ENCODE assay signal across 18 cellular contexts in genomic region chr1:115493834-115494233, GRCh38.
DNase-seq lines count a peak whose midpoint lies in the region; ATAC-seq and TF ChIP-seq lines count a peak whose summit lies in the region.
"Had no signal": no experiment of that assay in that cellular context is flagged by ENCODE, and none has a peak within 500 bp of the region (broad histone marks: within the 10 kb centered on the region; RNA-seq: fewer than 3 reads in every experiment).

No MANE protein-coding gene starts in this region.

- H3K23ac ChIP-seq in IMR-90 (ENCODE audit: low read depth, low read length), result no peak overlapping the region

- TF ChIP-seq CTCF in heart left ventricle (IDR thresholded peaks at IDR 0.05) (no peak), IMR-90 (conservative IDR thresholded peaks at IDR 0.05; ENCODE audit: low read depth, low read length) (no peak), esophagus muscularis mucosa (IDR thresholded peaks at IDR 0.05) (no peak), osteocyte (IDR thresholded peaks at IDR 0.05) (no peak), psoas muscle (IDR thresholded peaks at IDR 0.05) (no peak)

- no peak overlapping the region for H3K4me2 ChIP-seq in IMR-90 (ENCODE audit: low read depth, low read length)
- H3K4me2 ChIP-seq: BLaER1 treated with 17β-estradiol and CSF1 and Interleukin-3, amounts not matched to agents 10 nM and 100 nM had no signal

- no peak for TF ChIP-seq POLR2A in heart left ventricle (IDR thresholded peaks at IDR 0.05)
- no peak for TF ChIP-seq POLR2A in IMR-90 (IDR thresholded peaks at IDR 0.05; ENCODE audit: low read depth, low read length)
- TF ChIP-seq POLR2A in esophagus muscularis mucosa (IDR thresholded peaks at IDR 0.05; ENCODE audit: low read depth), result no peak

- no peak overlapping the region for H3K4me3 Mint-ChIP-seq in osteocyte (ENCODE audit: unreplicated experiment)
- H3K4me3 Mint-ChIP-seq: B cell; CD8-positive, alpha-beta T cell; H9 had no signal

- H3K14ac ChIP-seq in IMR-90 (replicated peaks; ENCODE audit: low read depth, low read length), result no peak overlapping the region

- dilution Hi-C loops in IMR-90 (cut with HindIII; ENCODE audit: low sequenced_read_pairs, unreplicated experiment), result no loop called here

- H3K36me3 ChIP-seq in heart left ventricle (no peaks in the 10 kb centered on the region), IMR-90 (ENCODE audit: control insufficient read depth, insufficient read depth, low read length) (no peaks in the 10 kb centered on the region), esophagus muscularis mucosa (no peaks in the 10 kb centered on the region), psoas muscle (ENCODE audit: insufficient read depth in 1 of 2, low read depth in 1 of 2) (no peaks in the 10 kb centered on the region)
- H3K36me3 ChIP-seq: BLaER1 treated with 17β-estradiol and CSF1 and Interleukin-3, amounts not matched to agents 10 nM and 100 nM had no signal

- ATAC-seq in left ventricle myocardium superior (no peak), heart left ventricle (no peak), IMR-90 (ENCODE audit: low read depth) (no peak), psoas muscle (no peak)
- ATAC-seq: CD8-positive, alpha-beta T cell; GM12878 had no signal

- H3K9me3 Mint-ChIP-seq in osteocyte (ENCODE audit: unreplicated experiment), result peaks cover 3% of the 10 kb centered on the region
- H3K9me3 Mint-ChIP-seq: CD8-positive, alpha-beta T cell; H9 had no signal

- H3K9ac ChIP-seq in IMR-90 (ENCODE audit: low read depth, low read length), result no peak overlapping the region
- H3K9ac ChIP-seq: BLaER1 treated with 17β-estradiol and CSF1 and Interleukin-3, amounts not matched to agents 10 nM and 100 nM had no signal

- BruUV-seq in IMR-90 (replicated peaks; lab: Mats Ljungman, UMichigan), result no TSS peak

- peak overlapping the region; percentile 5 for H2AFZ ChIP-seq in IMR-90 (replicated peaks; ENCODE audit: low read length, poor library complexity)

- no peak overlapping the region for H3K27ac ChIP-seq in heart left ventricle
- no peak overlapping the region for H3K27ac ChIP-seq in IMR-90 (ENCODE audit: insufficient read depth, low read length)
- no peak overlapping the region for H3K27ac ChIP-seq in esophagus muscularis mucosa (replicated peaks in 1 of 4)
- no peak overlapping the region for H3K27ac ChIP-seq in psoas muscle
- H3K27ac ChIP-seq: BLaER1 treated with 17β-estradiol and CSF1 and Interleukin-3, amounts not matched to agents 10 nM and 100 nM had no signal

- WGBS in heart left ventricle, 4 donors, result 80 to 93% (median 82%) methylated on average over 3 to 4 of the region's 4 CpGs
- no CpG with 5 or more reads among the region's 4 CpGs for WGBS in IMR-90 (ENCODE audit: extremely low coverage in 2 of 2, insufficient read length in 1 of 2), 2 experiments
- WGBS in esophagus muscularis mucosa, result 86% methylated on average over 2 of the region's 4 CpGs
- WGBS in psoas muscle, 3 donors, result 76 to 83% (median 79%) methylated on average over 4 of the region's 4 CpGs

- H3K4ac ChIP-seq in IMR-90 (ENCODE audit: low read depth, low read length), result peak overlapping the region; percentile 48; the same call in 1 of the 2 replicates

- no peaks in the 10 kb centered on the region for H4K20me1 ChIP-seq in IMR-90 (ENCODE audit: insufficient read depth, low read length)
- H4K20me1 ChIP-seq: BLaER1 treated with 17β-estradiol and CSF1 and Interleukin-3, amounts not matched to agents 10 nM and 100 nM had no signal

- no peak overlapping the region for H2BK15ac ChIP-seq in IMR-90 (ENCODE audit: low read depth, low read length)

- H3K18ac ChIP-seq in IMR-90 (ENCODE audit: low read depth, low read length), result no peak overlapping the region

- no peak overlapping the region for H2BK5ac ChIP-seq in IMR-90 (ENCODE audit: low read depth, low read length, poor library complexity, severe bottlenecking)

- peaks cover 59% of the 10 kb centered on the region for H3K4me1 Mint-ChIP-seq in osteocyte (ENCODE audit: unreplicated experiment)
- H3K4me1 Mint-ChIP-seq: B cell had no signal

- TF ChIP-seq EP300 in esophagus muscularis mucosa (IDR thresholded peaks at IDR 0.05), result no peak

- no peak overlapping the region for H2AK9ac ChIP-seq in IMR-90 (replicated peaks; ENCODE audit: low read depth, low read length, poor library complexity)

- no peak overlapping the region for H3K27ac Mint-ChIP-seq in osteocyte (ENCODE audit: unreplicated experiment)
- H3K27ac Mint-ChIP-seq: B cell; CD8-positive, alpha-beta T cell; H9 had no signal

- no peak overlapping the region; the same call in 1 of the 2 replicates for H2BK20ac ChIP-seq in IMR-90 (ENCODE audit: low read depth, low read length)

- H2AK5ac ChIP-seq in IMR-90 (ENCODE audit: low read depth, low read length), result no peak overlapping the region

- DNase-seq in left ventricle myocardium superior, result peak; percentile 28
- no peak for DNase-seq in heart left ventricle
- DNase-seq in IMR-90, result no peak
- peak; percentile 87 for DNase-seq in esophagus muscularis mucosa (ENCODE audit: extremely low spot score)
- peak; percentile 82 for DNase-seq in osteocyte (ENCODE audit: extremely low spot score, unreplicated experiment)
- DNase-seq in psoas muscle, result no peak
- no peak for DNase-seq in medulla oblongata (ENCODE audit: extremely low spot score)
- DNase-seq in cerebellum (ENCODE audit: low spot score), result no peak
- DNase-seq: CD8-positive, alpha-beta T cell; COR-L47; DMS 273 treated with DMSO at 0.1 percent for 48 hours; DMS53; DND-41; EL; H9 had no signal

- no peaks in the 10 kb centered on the region for H3K79me1 ChIP-seq in IMR-90 (ENCODE audit: low read depth in 1 of 2, low read length in 2 of 2)

- H3K36me3 Mint-ChIP-seq in osteocyte (ENCODE audit: unreplicated experiment), result no peaks in the 10 kb centered on the region
- H3K36me3 Mint-ChIP-seq: CD8-positive, alpha-beta T cell had no signal

- no peak overlapping the region for H2BK120ac ChIP-seq in IMR-90 (ENCODE audit: low read depth, low read length)

- CTCF ChIA-PET in IMR-90 (lab: Yijun Ruan, JAX), result no interaction called here

- no peak overlapping the region for H4K5ac ChIP-seq in IMR-90 (ENCODE audit: low read depth, low read length)

- peaks cover 0 to 4% (median 0%) of the 10 kb centered on the region in 12 donors for H3K4me1 ChIP-seq in heart left ventricle
- peaks cover 8% of the 10 kb centered on the region for H3K4me1 ChIP-seq in IMR-90 (ENCODE audit: control insufficient read depth, insufficient read depth, low read length)
- no peaks in the 10 kb centered on the region for H3K4me1 ChIP-seq in esophagus muscularis mucosa
- H3K4me1 ChIP-seq in psoas muscle, result no peaks in the 10 kb centered on the region

- in situ Hi-C loops in IMR-90 (cut with MboI; ENCODE audit: low sequenced_read_pairs), result no loop called here

- no peaks in the 10 kb centered on the region for H3K9me3 ChIP-seq in heart left ventricle
- H3K9me3 ChIP-seq in IMR-90 (ENCODE audit: control insufficient read depth, insufficient read depth, low read length), result no peaks in the 10 kb centered on the region
- H3K9me3 ChIP-seq in esophagus muscularis mucosa, result peaks cover 0 to 3% (median 0%) of the 10 kb centered on the region in 4 donors
- H3K9me3 ChIP-seq in psoas muscle, result no peaks in the 10 kb centered on the region

- no peak overlapping the region for H3K56ac ChIP-seq in IMR-90 (ENCODE audit: extremely low read depth, insufficient read depth, low read length)

- intact Hi-C loops in left ventricle myocardium superior (cut with micrococcal nuclease) (no loop called here), heart left ventricle (cut with DNase I) (loop anchor here in 1 of 10 donors (10.0 kb wide), 1 partner anchor 281 kb away; no protein-coding TSS in a partner anchor), IMR-90 (cut with micrococcal nuclease) (no loop called here), esophagus muscularis mucosa (cut with DNase I) (no loop called here), psoas muscle (cut with DNase I) (no loop called here)

- H3K27me3 Mint-ChIP-seq in osteocyte (ENCODE audit: unreplicated experiment), result no peaks in the 10 kb centered on the region
- H3K27me3 Mint-ChIP-seq: B cell had no signal

- POLR2A ChIA-PET in IMR-90 (lab: Charles Lee; ENCODE audit: unreplicated experiment), result no interaction called here

- H3K27me3 ChIP-seq in heart left ventricle, result no peaks in the 10 kb centered on the region
- no peaks in the 10 kb centered on the region for H3K27me3 ChIP-seq in IMR-90 (ENCODE audit: control insufficient read depth, insufficient read depth, low read length)
- no peaks in the 10 kb centered on the region for H3K27me3 ChIP-seq in esophagus muscularis mucosa
- H3K27me3 ChIP-seq in psoas muscle (ENCODE audit: insufficient read depth in 3 of 3, low read length in 2 of 3), result no peaks in the 10 kb centered on the region
- H3K27me3 ChIP-seq: BLaER1 treated with 17β-estradiol and CSF1 and Interleukin-3, amounts not matched to agents 10 nM and 100 nM had no signal

- no peak for TF ChIP-seq RAD21 in IMR-90 (IDR thresholded peaks at IDR 0.05; ENCODE audit: low read length)

- H3K4me3 ChIP-seq in heart left ventricle, result no peak overlapping the region
- no peak overlapping the region for H3K4me3 ChIP-seq in IMR-90 (ENCODE audit: insufficient read depth, low read depth, low read length)
- H3K4me3 ChIP-seq in esophagus muscularis mucosa, result no peak overlapping the region
- H3K4me3 ChIP-seq in psoas muscle, result no peak overlapping the region
- H3K4me3 ChIP-seq: BLaER1 treated with 17β-estradiol and CSF1 and Interleukin-3, amounts not matched to agents 10 nM and 100 nM; GM12878 had no signal

- H4K91ac ChIP-seq in IMR-90 (ENCODE audit: insufficient read depth, low read depth, low read length), result no peak overlapping the region

- no peak overlapping the region for H4K8ac ChIP-seq in IMR-90 (ENCODE audit: low read depth in 2 of 2, low read length in 2 of 2)

- peaks cover 21% of the 10 kb centered on the region for H3K9me1 ChIP-seq in IMR-90 (ENCODE audit: insufficient read depth, low read length)

TF ChIP-seq in IMR-90, 13 proteins besides CTCF, POLR2A, EP300 and RAD21 (continues in another document):
- TF ChIP-seq MAZ (IDR thresholded peaks at IDR 0.05; ENCODE audit: borderline replicate concordance, low read depth, low read length) (no peak), CHD1 (IDR thresholded peaks at IDR 0.05; ENCODE audit: low read depth, low read length) (no peak), MAFK (IDR thresholded peaks at IDR 0.05; ENCODE audit: low read depth, low read length) (no peak), RCOR1 (IDR thresholded peaks at IDR 0.05; ENCODE audit: insufficient replicate concordance, low read length) (no peak), ELK1 (IDR thresholded peaks at IDR 0.05; ENCODE audit: borderline replicate concordance, low read depth, low read length) (no peak), NFE2L2 (IDR thresholded peaks at IDR 0.05; ENCODE audit: low read depth, low read length) (no peak)

Comparison
In these comparisons a context has a peak if more than half of its experiments do, and no peak if none do; other contexts are left out.
1. DNase-seq: peak in left ventricle myocardium superior (single experiment), esophagus muscularis mucosa (single experiment) and osteocyte (single experiment); none in heart left ventricle (0 of 5), IMR-90 (single experiment), psoas muscle (0 of 2), medulla oblongata (single experiment) and cerebellum (single experiment).